Comparison of ENCODE assay signal across 8 cellular contexts in the genomic region with DNA sequence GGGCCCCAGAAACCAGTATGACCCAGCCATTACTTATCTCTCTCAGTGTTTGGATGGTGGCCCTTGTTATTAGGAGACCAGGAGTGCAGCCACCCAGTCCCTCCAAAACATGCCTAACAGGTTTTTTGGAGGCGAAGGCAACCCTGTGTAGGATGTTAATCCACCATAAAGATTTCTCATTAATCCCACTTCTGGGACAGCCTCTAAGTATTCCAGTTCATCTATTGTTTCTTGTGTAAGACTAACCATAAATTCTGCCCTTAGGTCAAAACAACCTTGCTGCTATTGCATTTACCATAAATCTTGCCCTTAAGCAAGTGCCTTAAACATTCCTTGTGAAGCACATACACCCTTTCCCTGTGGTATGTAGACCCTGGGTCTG. TPM values are rescaled to one million over a fixed set of nuclear protein-coding genes. Genes with fewer than 3 reads are reported as not detected.
"Had no signal": no experiment of that assay in that cellular context is flagged by ENCODE, and none has a peak within 500 bp of the region (broad histone marks: within the 10 kb centered on the region; RNA-seq: fewer than 3 reads in every experiment).

No MANE protein-coding gene starts in this region.

- H3K9me3 ChIP-seq: HAP-1 had no signal

- H3K27ac ChIP-seq: GM23248, HL-60 had no signal

- H3K36me3 ChIP-seq: HAP-1 had no signal

- H3K4me3 ChIP-seq: HAP-1 had no signal

- H3K4me3 Mint-ChIP-seq: HFFc6 had no signal

- H3K36me3 Mint-ChIP-seq: IgD-negative memory B cell had no signal

- H3K9me3 Mint-ChIP-seq: HFFc6, IgD-negative memory B cell had no signal

- H3K27ac Mint-ChIP-seq: HFFc6 had no signal

RNA-seq across cellular contexts. Expression of a gene that starts 21.5 kb away (rescaled TPM):
- total RNA-seq: GM23248, H7, HepG2, HFFc6, HT1080 had no signal
- polyA plus RNA-seq: GM23248, IgD-negative memory B cell had no signal

RNA-seq across cellular contexts. Expression of a gene that starts 54.1 kb away (rescaled TPM):
- polyA plus RNA-seq: IgD-negative memory B cell had no signal
